ENCODE assay signal across 8 cellular contexts in the genomic region with DNA sequence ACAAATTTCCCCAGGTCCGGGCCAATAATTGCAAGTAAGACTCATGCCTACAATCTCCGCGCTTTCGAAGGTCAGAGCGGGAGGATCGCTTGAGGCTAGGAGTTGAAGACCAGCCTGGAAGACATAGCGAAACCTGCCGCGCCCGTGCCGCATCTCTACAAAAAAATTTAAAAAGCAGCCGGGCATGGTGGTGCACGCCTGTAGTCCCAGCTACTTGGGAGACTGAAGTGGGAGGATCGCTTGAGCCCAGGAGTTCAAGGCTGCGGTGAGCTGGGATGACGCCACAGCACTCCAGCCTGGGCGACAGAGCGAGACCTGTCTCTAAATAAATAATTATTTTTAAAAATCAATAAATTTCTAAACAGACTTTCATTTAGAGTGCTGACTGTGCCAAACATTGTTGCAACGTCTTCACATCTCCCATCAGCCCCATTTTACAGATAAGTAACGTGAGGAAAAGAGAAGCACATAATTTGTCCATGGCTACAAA. TPM values are rescaled to one million over a fixed set of nuclear protein-coding genes. Genes with fewer than 3 reads are reported as not detected.
DNase-seq lines count a peak whose midpoint lies in the region; ATAC-seq and TF ChIP-seq lines count a peak whose summit lies in the region.

No MANE protein-coding gene starts in this region.

- peak overlapping the region; percentile 88 for H3K27ac Mint-ChIP-seq in central memory CD8-positive, alpha-beta T cell (ENCODE audit: low read depth)

- H3K4me3 ChIP-seq in GM08714 (ENCODE audit: low read length) (peak overlapping the region; percentile 71), muscle layer of colon (ENCODE audit: low read depth in 1 of 2, low read length in 2 of 2) (peak overlapping the region; percentile 76 to 88), lower leg skin (ENCODE audit: low read depth, poor library complexity, severe bottlenecking) (no peak overlapping the region)

- peaks cover 11% of the 10 kb centered on the region for H3K36me3 Mint-ChIP-seq in central memory CD8-positive, alpha-beta T cell (ENCODE audit: insufficient read depth)

- intact Hi-C loops in lower leg skin (cut with DNase I; ENCODE audit: low total_unique reads), result no loop called here

- no peak for TF ChIP-seq POLR2A in erythroblast (IDR thresholded peaks at IDR 0.05; ENCODE audit: low read length)
- no peak for TF ChIP-seq POLR2A in lower leg skin (IDR thresholded peaks at IDR 0.05)

- 12 to 14% methylated on average over 20 of the region's 20 CpGs for WGBS in lower leg skin, 2 donors

- H3K27me3 ChIP-seq in muscle layer of colon (ENCODE audit: control insufficient read depth in 1 of 2, insufficient read depth in 2 of 2, low read length in 2 of 2), result no peaks in the 10 kb centered on the region

- no peak overlapping the region for H3K27ac ChIP-seq in muscle layer of colon (ENCODE audit: low read depth, low read length)

- no peaks in the 10 kb centered on the region for H3K9me3 ChIP-seq in muscle layer of colon (ENCODE audit: low read length)

- peak overlapping the region; percentile 77 for H3K4me3 Mint-ChIP-seq in central memory CD8-positive, alpha-beta T cell

- H3K27me3 Mint-ChIP-seq in central memory CD8-positive, alpha-beta T cell, result peaks cover 64% of the 10 kb centered on the region

- peak; percentile 10 for ATAC-seq in HG03280 (IDR thresholded peaks at IDR 0.05; ENCODE audit: unreplicated experiment)
- ATAC-seq in central memory CD8-positive, alpha-beta T cell (replicated peaks; ENCODE audit: extremely low read depth, poor library complexity, severe bottlenecking), result peak; percentile 4

- no peaks in the 10 kb centered on the region for H3K9me3 Mint-ChIP-seq in central memory CD8-positive, alpha-beta T cell

- no peak for TF ChIP-seq CTCF in lower leg skin (IDR thresholded peaks at IDR 0.05)

- H3K36me3 ChIP-seq in muscle layer of colon (ENCODE audit: insufficient read depth, low read length), result no peaks in the 10 kb centered on the region

- H3K9ac ChIP-seq in muscle layer of colon (ENCODE audit: low read length), result no peak overlapping the region

- no peak for DNase-seq in central memory CD8-positive, alpha-beta T cell (ENCODE audit: low spot score in 2 of 2)
- DNase-seq in NCI-H128 (lab: John Stamatoyannopoulos, UW; ENCODE audit: unreplicated experiment), result no peak
- no peak for DNase-seq in erythroblast (lab: John Stamatoyannopoulos, UW)
- DNase-seq in lower leg skin (ENCODE audit: low spot score in 2 of 2), result no peak
- DNase-seq in cerebellar cortex (ENCODE audit: low spot score), result no peak

- peaks cover 18% of the 10 kb centered on the region for H3K4me1 Mint-ChIP-seq in central memory CD8-positive, alpha-beta T cell

- H3K4me1 ChIP-seq in muscle layer of colon (ENCODE audit: insufficient read depth, low read length), result peaks cover 3% of the 10 kb centered on the region

RNA-seq across cellular contexts. Expression of a gene that starts 0.5 kb away (rescaled TPM):
- total RNA-seq in lower leg skin, result 1 to 10 TPM in 1 of 4 donors, under 1 TPM in 3; 0.19 to 1.6 (median 0.50) TPM

RNA-seq across cellular contexts. Expression of a gene that starts 22.0 kb away (rescaled TPM):
- 10 to 100 TPM; 46.4 to 82.3 (median 69.9) TPM for total RNA-seq in lower leg skin

RNA-seq across cellular contexts. Expression of a gene that starts 36.3 kb away (rescaled TPM):
- total RNA-seq in lower leg skin, result 10 to 100 TPM; 19.9 to 29.8 (median 22.6) TPM
